In the genomic region with DNA sequence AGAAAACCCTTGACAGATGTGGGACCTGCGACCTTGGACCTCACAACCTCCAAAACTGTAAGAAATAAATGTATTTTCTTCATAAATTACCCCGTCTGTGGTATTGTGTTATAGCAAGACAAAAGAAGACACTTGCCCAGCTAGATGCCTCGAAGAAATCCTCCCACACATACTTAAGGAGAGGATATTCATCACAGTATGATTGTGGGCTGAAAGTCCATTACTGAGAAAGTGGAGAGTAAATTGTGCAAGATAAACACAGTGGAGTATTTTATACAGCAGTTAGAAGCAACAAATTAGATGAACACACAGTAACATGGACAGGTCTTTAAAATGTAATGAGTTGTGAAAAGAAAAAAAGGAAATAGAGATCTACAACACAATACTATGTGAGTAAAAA, we compare ENCODE assay signal across 1 cellular context.
TF ChIP-seq lines count a peak whose summit lies in the region.

No MANE protein-coding gene starts in this region.

TF ChIP-seq in K562, 482 proteins besides CTCF, POLR2A, EP300 and RAD21 (continued from another document):
- TF ChIP-seq, protein P1, sequence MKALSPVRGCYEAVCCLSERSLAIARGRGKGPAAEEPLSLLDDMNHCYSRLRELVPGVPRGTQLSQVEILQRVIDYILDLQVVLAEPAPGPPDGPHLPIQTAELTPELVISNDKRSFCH (CRISPR knock-in tag; IDR thresholded peaks at IDR 0.05) = no peak
- TF ChIP-seq, protein P1 (tag; IDR thresholded peaks at IDR 0.05) = no peak
- TF ChIP-seq ZNF311 (CRISPR knock-in tag; IDR thresholded peaks at IDR 0.05) = no peak
- TF ChIP-seq BRCA1 (IDR thresholded peaks at IDR 0.05) = no peak
- no peak for TF ChIP-seq BRCA1 (CRISPR knock-in tag; IDR thresholded peaks at IDR 0.05)
- TF ChIP-seq, protein P2, sequence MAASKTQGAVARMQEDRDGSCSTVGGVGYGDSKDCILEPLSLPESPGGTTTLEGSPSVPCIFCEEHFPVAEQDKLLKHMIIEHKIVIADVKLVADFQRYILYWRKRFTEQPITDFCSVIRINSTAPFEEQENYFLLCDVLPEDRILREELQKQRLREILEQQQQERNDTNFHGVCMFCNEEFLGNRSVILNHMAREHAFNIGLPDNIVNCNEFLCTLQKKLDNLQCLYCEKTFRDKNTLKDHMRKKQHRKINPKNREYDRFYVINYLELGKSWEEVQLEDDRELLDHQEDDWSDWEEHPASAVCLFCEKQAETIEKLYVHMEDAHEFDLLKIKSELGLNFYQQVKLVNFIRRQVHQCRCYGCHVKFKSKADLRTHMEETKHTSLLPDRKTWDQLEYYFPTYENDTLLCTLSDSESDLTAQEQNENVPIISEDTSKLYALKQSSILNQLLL (CRISPR knock-in tag; IDR thresholded peaks at IDR 0.05; ENCODE audit: borderline replicate concordance) = no peak
- TF ChIP-seq MAZ (CRISPR knock-in tag; conservative IDR thresholded peaks at IDR 0.05 in 1 of 2, IDR thresholded peaks at IDR 0.05 in 1 of 2) = no peak
- no peak for TF ChIP-seq SRSF7 (optimal IDR thresholded peaks at IDR 0.05; ENCODE audit: low read depth, low read length)
- no peak for TF ChIP-seq ZNF830 (CRISPR knock-in tag; IDR thresholded peaks at IDR 0.05)
- TF ChIP-seq ZNF707 (CRISPR knock-in tag; conservative IDR thresholded peaks at IDR 0.05) = no peak
- TF ChIP-seq ZNF445 (CRISPR knock-in tag; IDR thresholded peaks at IDR 0.05; ENCODE audit: low read depth) = no peak
- TF ChIP-seq GATAD2B (IDR thresholded peaks at IDR 0.05; ENCODE audit: borderline replicate concordance) = no peak
- TF ChIP-seq, protein P3, sequence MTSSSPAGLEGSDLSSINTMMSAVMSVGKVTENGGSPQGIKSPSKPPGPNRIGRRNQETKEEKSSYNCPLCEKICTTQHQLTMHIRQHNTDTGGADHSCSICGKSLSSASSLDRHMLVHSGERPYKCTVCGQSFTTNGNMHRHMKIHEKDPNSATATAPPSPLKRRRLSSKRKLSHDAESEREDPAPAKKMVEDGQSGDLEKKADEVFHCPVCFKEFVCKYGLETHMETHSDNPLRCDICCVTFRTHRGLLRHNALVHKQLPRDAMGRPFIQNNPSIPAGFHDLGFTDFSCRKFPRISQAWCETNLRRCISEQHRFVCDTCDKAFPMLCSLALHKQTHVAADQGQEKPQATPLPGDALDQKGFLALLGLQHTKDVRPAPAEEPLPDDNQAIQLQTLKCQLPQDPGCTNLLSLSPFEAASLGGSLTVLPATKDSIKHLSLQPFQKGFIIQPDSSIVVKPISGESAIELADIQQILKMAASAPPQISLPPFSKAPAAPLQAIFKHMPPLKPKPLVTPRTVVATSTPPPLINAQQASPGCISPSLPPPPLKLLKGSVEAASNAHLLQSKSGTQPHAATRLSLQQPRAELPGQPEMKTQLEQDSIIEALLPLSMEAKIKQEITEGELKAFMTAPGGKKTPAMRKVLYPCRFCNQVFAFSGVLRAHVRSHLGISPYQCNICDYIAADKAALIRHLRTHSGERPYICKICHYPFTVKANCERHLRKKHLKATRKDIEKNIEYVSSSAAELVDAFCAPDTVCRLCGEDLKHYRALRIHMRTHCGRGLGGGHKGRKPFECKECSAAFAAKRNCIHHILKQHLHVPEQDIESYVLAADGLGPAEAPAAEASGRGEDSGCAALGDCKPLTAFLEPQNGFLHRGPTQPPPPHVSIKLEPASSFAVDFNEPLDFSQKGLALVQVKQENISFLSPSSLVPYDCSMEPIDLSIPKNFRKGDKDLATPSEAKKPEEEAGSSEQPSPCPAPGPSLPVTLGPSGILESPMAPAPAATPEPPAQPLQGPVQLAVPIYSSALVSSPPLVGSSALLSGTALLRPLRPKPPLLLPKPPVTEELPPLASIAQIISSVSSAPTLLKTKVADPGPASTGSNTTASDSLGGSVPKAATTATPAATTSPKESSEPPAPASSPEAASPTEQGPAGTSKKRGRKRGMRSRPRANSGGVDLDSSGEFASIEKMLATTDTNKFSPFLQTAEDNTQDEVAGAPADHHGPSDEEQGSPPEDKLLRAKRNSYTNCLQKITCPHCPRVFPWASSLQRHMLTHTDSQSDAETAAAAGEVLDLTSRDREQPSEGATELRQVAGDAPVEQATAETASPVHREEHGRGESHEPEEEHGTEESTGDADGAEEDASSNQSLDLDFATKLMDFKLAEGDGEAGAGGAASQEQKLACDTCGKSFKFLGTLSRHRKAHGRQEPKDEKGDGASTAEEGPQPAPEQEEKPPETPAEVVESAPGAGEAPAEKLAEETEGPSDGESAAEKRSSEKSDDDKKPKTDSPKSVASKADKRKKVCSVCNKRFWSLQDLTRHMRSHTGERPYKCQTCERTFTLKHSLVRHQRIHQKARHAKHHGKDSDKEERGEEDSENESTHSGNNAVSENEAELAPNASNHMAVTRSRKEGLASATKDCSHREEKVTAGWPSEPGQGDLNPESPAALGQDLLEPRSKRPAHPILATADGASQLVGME (CRISPR knock-in tag; IDR thresholded peaks at IDR 0.05) = no peak
- no peak for TF ChIP-seq CBX5 (IDR thresholded peaks at IDR 0.05; ENCODE audit: borderline replicate concordance, low read depth)
- no peak for TF ChIP-seq RFX5 (IDR thresholded peaks at IDR 0.05; ENCODE audit: low read depth, low read length)
- no peak for TF ChIP-seq KDM1A (IDR thresholded peaks at IDR 0.05)
